32 cellular contexts compared by ENCODE assay signal in the genomic region with DNA sequence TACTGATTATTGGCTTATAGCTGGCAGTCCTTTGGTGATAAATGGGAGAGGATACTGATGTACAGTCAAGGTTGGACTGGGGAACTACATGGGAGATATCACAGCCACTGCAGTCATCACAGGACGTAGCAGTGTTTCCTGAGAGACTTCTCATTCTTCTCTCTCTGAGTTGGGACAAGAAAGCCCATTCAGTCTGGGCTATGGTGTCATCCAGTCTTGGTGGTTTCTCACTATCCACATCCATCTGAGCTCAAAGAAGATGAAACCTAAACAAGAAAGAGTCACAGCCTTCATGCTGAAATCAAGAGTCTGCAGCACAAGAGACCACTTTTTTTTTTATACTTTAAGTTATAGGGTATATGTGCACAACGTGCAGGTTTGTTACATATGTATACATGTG. TPM values are rescaled to one million over a fixed set of nuclear protein-coding genes. Genes with fewer than 3 reads are reported as not detected.
"Had no signal": no experiment of that assay in that cellular context is flagged by ENCODE, and none has a peak within 500 bp of the region (broad histone marks: within the 10 kb centered on the region; RNA-seq: fewer than 3 reads in every experiment).

No MANE protein-coding gene starts in this region.

- H3K4me3 ChIP-seq: heart left ventricle, left lung, lower lobe of right lung, neural progenitor cell, right atrium auricular region, smooth muscle cell, uterus had no signal

- H3K36me3 ChIP-seq: brain microvascular endothelial cell, heart left ventricle, left lung, lower lobe of right lung, neural progenitor cell, right atrium auricular region, uterus had no signal

- H3K4me1 ChIP-seq: heart left ventricle, left lung, lower lobe of right lung, neural progenitor cell, right atrium auricular region, uterus had no signal

- H3K36me3 Mint-ChIP-seq: neural progenitor cell, type B pancreatic cell had no signal

- H3K27me3 ChIP-seq: brain microvascular endothelial cell, neural progenitor cell, right atrium auricular region, uterus had no signal

- H3K9me3 ChIP-seq: SK-N-SH had no signal

- H3K4me3 Mint-ChIP-seq: activated CD4-positive, alpha-beta T cell treated with anti-CD3 and anti-CD28 coated beads, Interleukin-2, amount 10 ng/mL, durations not matched to agents 7 days and 5 days; activated naive CD8-positive, alpha-beta T cell treated with anti-CD3 and anti-CD28 coated beads, Interleukin-2, amount 10 ng/mL, durations not matched to agents 7 days and 5 days; activated T-helper 1 cell treated with anti-CD3 and anti-CD28 coated beads, Interleukin-12 subunit alpha, Interleukin-12 subunit beta, Interleukin-2, Interleukin-4 antibody, amounts not matched to agents 30 ng/mL and 10 ng/mL and 1 ng/mL, durations not matched to agents 14 hours and 24 hours and 36 hours; endodermal cell; natural killer cell; neural progenitor cell; stimulated activated naive CD8-positive, alpha-beta T cell treated with anti-CD3 and anti-CD28 coated beads, Interleukin-15, Interleukin-2, amounts not matched to agents 100 ng/mL and 50 ng/mL, for 24 hours; T-helper 1 cell treated with Interleukin-12 subunit alpha and Interleukin-12 subunit beta and Interleukin-4 antibody, amounts not matched to agents 30 μg/mL and 1 μg/mL, for 36 hours; type B pancreatic cell had no signal

- H3K4me1 Mint-ChIP-seq: endodermal cell, natural killer cell, neural progenitor cell had no signal

- H3K27ac ChIP-seq: brain microvascular endothelial cell, heart left ventricle, left lung, lower lobe of right lung, neural progenitor cell, right atrium auricular region, uterus, VCaP had no signal

- H3K9me3 Mint-ChIP-seq: neural progenitor cell, type B pancreatic cell had no signal

- ATAC-seq: esophagus mucosa, heart left ventricle, left lung, lower lobe of right lung, natural killer cell had no signal

- H3K27ac Mint-ChIP-seq: activated CD4-positive, alpha-beta T cell treated with anti-CD3 and anti-CD28 coated beads, Interleukin-2, amount 10 ng/mL, durations not matched to agents 7 days and 5 days; activated T-helper 1 cell treated with anti-CD3 and anti-CD28 coated beads, Interleukin-12 subunit alpha, Interleukin-12 subunit beta, Interleukin-2, Interleukin-4 antibody, amounts not matched to agents 30 ng/mL and 10 ng/mL and 1 ng/mL, durations not matched to agents 14 hours and 24 hours and 36 hours; endodermal cell; natural killer cell; neural progenitor cell; stimulated activated naive CD8-positive, alpha-beta T cell treated with anti-CD3 and anti-CD28 coated beads, Interleukin-15, Interleukin-2, amounts not matched to agents 100 ng/mL and 50 ng/mL, for 24 hours; T-helper 1 cell treated with Interleukin-12 subunit alpha and Interleukin-12 subunit beta and Interleukin-4 antibody, amounts not matched to agents 30 μg/mL and 1 μg/mL, for 36 hours; type B pancreatic cell had no signal

- H3K27me3 Mint-ChIP-seq: activated naive CD8-positive, alpha-beta T cell treated with anti-CD3 and anti-CD28 coated beads, Interleukin-2, amount 10 ng/mL, durations not matched to agents 7 days and 5 days; stimulated activated naive CD8-positive, alpha-beta T cell treated with anti-CD3 and anti-CD28 coated beads, Interleukin-15, Interleukin-2, amounts not matched to agents 100 ng/mL and 50 ng/mL, for 24 hours; type B pancreatic cell had no signal

- DNase-seq: activated CD4-positive, alpha-beta T cell treated with anti-CD3 and anti-CD28 coated beads, Interleukin-2, amount 10 ng/mL, durations not matched to agents 7 days and 5 days; activated CD8-positive, alpha-beta memory T cell treated with anti-CD3 and anti-CD28 coated beads, Interleukin-2, amount 50 U/mL, for 4 hours; activated gamma-delta T cell; activated naive CD8-positive, alpha-beta T cell treated with anti-CD3 and anti-CD28 coated beads, Interleukin-2, amount 10 ng/mL, durations not matched to agents 7 days and 5 days; brain microvascular endothelial cell; endodermal cell; foreskin fibroblast; heart left ventricle; hypothalamus; kidney glomerular epithelial cell; lower lobe of right lung; mesendoderm; natural killer cell; occipital lobe; SK-N-SH; stimulated activated CD4-positive, alpha-beta T cell treated with anti-CD3 and anti-CD28 coated beads, Interleukin-15, amount 100 ng/mL, for 24 hours; substantia nigra; SW 1271; T-helper 9 cell; uterus had no signal

RNA-seq across cellular contexts. Expression of a gene that starts 12.8 kb away (rescaled TPM):
- total RNA-seq: astrocyte, endodermal cell, pulmonary artery endothelial cell, smooth muscle cell had no signal
